23 cellular contexts compared by ENCODE assay signal in the genomic region with DNA sequence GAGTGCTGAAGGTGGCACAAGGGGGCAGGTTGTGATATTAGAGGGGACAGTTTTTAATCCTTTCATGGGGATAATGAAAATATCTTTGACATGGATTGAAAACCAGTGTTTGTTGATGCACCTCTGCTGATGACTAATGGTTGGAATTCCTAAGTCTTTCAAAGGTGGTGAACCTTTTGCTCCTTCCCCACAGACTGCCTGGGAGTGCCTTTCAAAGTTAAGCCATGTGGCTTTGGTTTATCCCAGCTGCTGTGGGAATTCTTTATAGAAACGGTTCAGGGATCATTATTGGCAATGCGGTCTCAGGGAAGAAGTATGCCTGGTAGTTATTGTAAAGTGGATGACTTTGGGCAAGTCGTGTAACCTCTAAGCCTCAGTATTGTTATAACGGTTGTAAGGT. TPM values are rescaled to one million over a fixed set of nuclear protein-coding genes. Genes with fewer than 3 reads are reported as not detected.
DNase-seq lines count a peak whose midpoint lies in the region; ATAC-seq and TF ChIP-seq lines count a peak whose summit lies in the region.
"Had no signal": no experiment of that assay in that cellular context is flagged by ENCODE, and none has a peak within 500 bp of the region (broad histone marks: within the 10 kb centered on the region; RNA-seq: fewer than 3 reads in every experiment).

No MANE protein-coding gene starts in this region.

- no peak for ATAC-seq in GM19463 (IDR thresholded peaks at IDR 0.05; ENCODE audit: unreplicated experiment)
- ATAC-seq in GM21619 (IDR thresholded peaks at IDR 0.05; ENCODE audit: unreplicated experiment), result no peak
- ATAC-seq: activated CD8-positive, alpha-beta memory T cell treated with anti-CD3 and anti-CD28 coated beads, Interleukin-2, amount 10 ng/mL, durations not matched to agents 7 days and 5 days; CD8-positive, alpha-beta T cell; esophagus mucosa; Panc1; stimulated activated naive B cell treated with anti-CD40 and anti-IgM and Interleukin-4, amounts not matched to agents 10 μg/mL and 1 μg/mL and 100 μg/mL, for 72 hours had no signal

- H3K36me3 ChIP-seq in Caco-2 (ENCODE audit: control insufficient read depth, insufficient read depth, low read length), result no peaks in the 10 kb centered on the region
- H3K36me3 ChIP-seq: cardiac muscle cell, thyroid gland had no signal

- no peaks in the 10 kb centered on the region for H3K9me3 Mint-ChIP-seq in Caco-2 (ENCODE audit: unreplicated experiment)
- H3K9me3 Mint-ChIP-seq: CD8-positive, alpha-beta T cell; stimulated activated naive B cell treated with anti-CD40 and anti-IgM and Interleukin-4, amounts not matched to agents 10 μg/mL and 1 μg/mL and 100 μg/mL, for 72 hours had no signal

- peaks cover 9% of the 10 kb centered on the region; the same call in 1 of the 2 replicates for H3K4me1 ChIP-seq in Caco-2
- H3K4me1 ChIP-seq: thyroid gland had no signal

- CTCF ChIA-PET in Caco-2 (lab: Charles Lee), result no interaction called here

- H3K4me3 ChIP-seq in Caco-2 (ENCODE audit: low read depth, low read length) (no peak overlapping the region), fibroblast of mammary gland (ENCODE audit: control insufficient read depth, low read depth, low read length) (no peak overlapping the region)
- H3K4me3 ChIP-seq: cardiac muscle cell, thyroid gland had no signal

- intact Hi-C loops in Caco-2 (cut with micrococcal nuclease; ENCODE audit: unreplicated experiment), result no loop called here

- no peaks in the 10 kb centered on the region for H3K27me3 ChIP-seq in Caco-2 (replicated peaks; ENCODE audit: control insufficient read depth, insufficient read depth, low read length)
- H3K27me3 ChIP-seq: cardiac muscle cell, dorsolateral prefrontal cortex, thyroid gland had no signal

- peaks cover 5% of the 10 kb centered on the region for H3K36me3 Mint-ChIP-seq in Caco-2 (ENCODE audit: insufficient read depth, unreplicated experiment)
- H3K36me3 Mint-ChIP-seq: activated CD8-positive, alpha-beta memory T cell treated with anti-CD3 and anti-CD28 coated beads, Interleukin-2, amount 10 ng/mL, durations not matched to agents 7 days and 5 days; CD8-positive, alpha-beta T cell had no signal

- peak overlapping the region; percentile 83 for H3K27ac Mint-ChIP-seq in Caco-2 (ENCODE audit: unreplicated experiment)
- H3K27ac Mint-ChIP-seq: activated CD8-positive, alpha-beta memory T cell treated with anti-CD3 and anti-CD28 coated beads, Interleukin-2, amount 10 ng/mL, durations not matched to agents 7 days and 5 days; CD8-positive, alpha-beta T cell; stimulated activated naive B cell treated with anti-CD40 and anti-IgM and Interleukin-4, amounts not matched to agents 10 μg/mL and 1 μg/mL and 100 μg/mL, for 72 hours had no signal

- no peak for DNase-seq in Caco-2
- peak; percentile 17 for DNase-seq in NCI-H226
- peak; percentile 3 for DNase-seq in fibroblast of mammary gland (ENCODE audit: low read depth)
- peak; percentile 19 for DNase-seq in myocyte (ENCODE audit: low read depth)
- no peak for DNase-seq in stimulated activated CD4-positive, alpha-beta T cell treated with anti-CD3 and anti-CD28 coated beads, Interleukin-4, amount 100 ng/mL, for 1 hour
- no peak for DNase-seq in COLO668 (lab: John Stamatoyannopoulos, UW; ENCODE audit: unreplicated experiment)
- DNase-seq: activated CD8-positive, alpha-beta memory T cell treated with anti-CD3 and anti-CD28 coated beads, Interleukin-2, amount 10 ng/mL, durations not matched to agents 7 days and 5 days; activated effector memory CD4-positive, alpha-beta T cell treated with anti-CD3 and anti-CD28 coated beads, Interleukin-2, amount 50 U/mL, for 16 hours; CD8-positive, alpha-beta T cell; DND-41; dorsolateral prefrontal cortex; KBM-7; MV-4-11; NCI-H2029; NCI-H524 treated with DMSO at 0.1 percent for 48 hours; SK-N-SH; stimulated activated naive B cell treated with anti-CD40 and anti-IgM and Interleukin-4, amounts not matched to agents 10 μg/mL and 1 μg/mL and 100 μg/mL, for 72 hours; thyroid gland had no signal

- H3K9me3 ChIP-seq in Caco-2, result no peaks in the 10 kb centered on the region
- H3K9me3 ChIP-seq: SK-N-SH, thyroid gland had no signal

- TF ChIP-seq CTCF in Caco-2 (IDR thresholded peaks at IDR 0.05; ENCODE audit: insufficient read depth in 1 of 2, low read depth in 1 of 2, low read length in 1 of 2, severe bottlenecking in 1 of 2, unreplicated experiment in 1 of 2) (no peak), fibroblast of mammary gland (conservative IDR thresholded peaks at IDR 0.05; ENCODE audit: control insufficient read depth, insufficient read depth, low read depth, low read length) (no peak)

- BruUV-seq in Caco-2 (replicated peaks; lab: Mats Ljungman, UMichigan), result no TSS peak

- no peak overlapping the region for H3K4me3 Mint-ChIP-seq in Caco-2 (ENCODE audit: unreplicated experiment)
- H3K4me3 Mint-ChIP-seq: activated CD8-positive, alpha-beta memory T cell treated with anti-CD3 and anti-CD28 coated beads, Interleukin-2, amount 10 ng/mL, durations not matched to agents 7 days and 5 days; CD8-positive, alpha-beta T cell; stimulated activated naive B cell treated with anti-CD40 and anti-IgM and Interleukin-4, amounts not matched to agents 10 μg/mL and 1 μg/mL and 100 μg/mL, for 72 hours had no signal

- H3K27me3 Mint-ChIP-seq in Caco-2 (ENCODE audit: insufficient read depth, unreplicated experiment), result no peaks in the 10 kb centered on the region
- H3K27me3 Mint-ChIP-seq: stimulated activated naive B cell treated with anti-CD40 and anti-IgM and Interleukin-4, amounts not matched to agents 10 μg/mL and 1 μg/mL and 100 μg/mL, for 72 hours had no signal

- POLR2A ChIA-PET in Caco-2 (lab: Charles Lee), result no interaction called here

- peaks cover 7% of the 10 kb centered on the region for H3K4me1 Mint-ChIP-seq in Caco-2 (ENCODE audit: low read depth, unreplicated experiment)
- H3K4me1 Mint-ChIP-seq: activated CD8-positive, alpha-beta memory T cell treated with anti-CD3 and anti-CD28 coated beads, Interleukin-2, amount 10 ng/mL, durations not matched to agents 7 days and 5 days had no signal

RNA-seq across cellular contexts. Expression of gene PIP5K1B, which starts 45.7 kb away (rescaled TPM):
- total RNA-seq in Caco-2 (2022) (10.3 and 12.9 TPM in 2 replicates), myocyte (0.21 and 0.37 TPM in 2 replicates)
- 0.06 TPM for polyA plus RNA-seq in myocyte (2012)
- polyA plus RNA-seq: SK-N-SH had no signal

Comparison
In these comparisons a context has a peak if more than half of its experiments do, and no peak if none do; other contexts are left out.
1. DNase-seq: peak in NCI-H226 (single experiment), fibroblast of mammary gland (single experiment) and myocyte (single experiment); none in Caco-2 (0 of 2), stimulated activated CD4-positive, alpha-beta T cell treated with anti-CD3 and anti-CD28 coated beads, Interleukin-4, amount 100 ng/mL, for 1 hour (single experiment) and COLO668 (single experiment).